Comparison of ENCODE assay signal across 8 cellular contexts in the genomic region with DNA sequence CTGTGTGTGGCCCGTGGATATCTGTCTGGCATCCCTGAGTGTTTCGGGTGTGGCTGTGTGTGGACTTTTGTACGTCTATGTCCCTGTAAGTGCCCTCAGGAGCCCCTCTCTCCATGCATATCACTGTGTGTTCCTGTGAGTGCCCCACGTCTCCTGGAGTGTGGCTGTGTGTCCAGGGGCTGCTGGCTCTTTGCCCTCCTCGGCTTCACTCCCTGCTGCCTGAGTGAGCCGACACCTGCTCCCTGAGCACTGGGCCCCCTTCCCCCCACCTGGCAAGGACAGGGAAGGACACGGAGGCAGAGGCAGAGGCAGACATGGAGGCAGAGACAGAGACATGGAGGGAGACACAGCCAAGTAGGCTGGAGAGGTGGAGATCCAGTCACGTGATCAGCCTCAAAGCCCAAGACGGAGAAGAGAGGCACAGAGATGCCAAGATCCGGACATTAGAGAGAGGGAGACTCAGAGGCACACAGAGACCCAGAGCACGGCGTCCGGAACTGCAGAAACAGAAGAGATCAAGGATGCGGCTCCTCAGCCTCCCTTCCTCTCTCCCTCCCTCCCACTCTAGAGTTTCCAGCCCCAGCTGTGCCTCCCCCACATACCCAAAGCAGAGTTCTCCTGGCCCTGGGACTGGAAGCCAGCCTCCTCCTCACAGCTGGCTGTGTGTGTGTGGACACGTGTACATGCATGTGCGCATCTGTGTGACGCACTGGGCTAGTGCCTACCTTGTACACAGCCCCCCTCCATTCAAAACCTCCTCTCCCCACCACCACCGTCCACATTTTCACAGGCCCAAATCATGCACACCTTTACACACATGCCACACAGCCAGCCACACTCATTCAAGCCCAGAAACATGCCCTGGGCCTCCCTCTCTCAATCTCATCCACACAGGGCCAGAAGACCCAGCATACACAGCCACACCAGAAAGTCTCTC. TPM values are rescaled to one million over a fixed set of nuclear protein-coding genes. Genes with fewer than 3 reads are reported as not detected.
DNase-seq lines count a peak whose midpoint lies in the region; ATAC-seq and TF ChIP-seq lines count a peak whose summit lies in the region.

No MANE protein-coding gene starts in this region.

- peak overlapping the region; percentile 38 for H3K4me3 ChIP-seq in cardiac muscle cell

- H3K27me3 ChIP-seq in cardiac muscle cell = no peaks in the 10 kb centered on the region

- no peak overlapping the region for H3K27ac Mint-ChIP-seq in activated naive CD8-positive, alpha-beta T cell treated with anti-CD3 and anti-CD28 coated beads, Interleukin-2, amount 10 ng/mL, durations not matched to agents 7 days and 5 days

- H3K27me3 Mint-ChIP-seq in activated naive CD8-positive, alpha-beta T cell treated with anti-CD3 and anti-CD28 coated beads, Interleukin-2, amount 10 ng/mL, durations not matched to agents 7 days and 5 days = no peaks in the 10 kb centered on the region

- TF ChIP-seq CTCF in cardiac muscle cell (IDR thresholded peaks at IDR 0.05; ENCODE audit: low read depth, low read length) = no peak

- ATAC-seq in activated naive CD8-positive, alpha-beta T cell treated with anti-CD3 and anti-CD28 coated beads, Interleukin-2, amount 10 ng/mL, durations not matched to agents 7 days and 5 days (ENCODE audit: low read depth) = no peak
- ATAC-seq in GM19397 (IDR thresholded peaks at IDR 0.05; ENCODE audit: unreplicated experiment) (no peak), GM19035 (IDR thresholded peaks at IDR 0.05; ENCODE audit: unreplicated experiment) (no peak)

- no peaks in the 10 kb centered on the region for H3K36me3 ChIP-seq in cardiac muscle cell

- peaks cover 17% of the 10 kb centered on the region for H3K36me3 Mint-ChIP-seq in activated naive CD8-positive, alpha-beta T cell treated with anti-CD3 and anti-CD28 coated beads, Interleukin-2, amount 10 ng/mL, durations not matched to agents 7 days and 5 days

- no peaks in the 10 kb centered on the region for H3K9me3 ChIP-seq in cardiac muscle cell (ENCODE audit: low read depth)

- POLR2A ChIA-PET in activated naive CD8-positive, alpha-beta T cell treated with anti-CD3 and anti-CD28 coated beads, Interleukin-2, amount 10 ng/mL, durations not matched to agents 7 days and 5 days (lab: Charles Lee) = no interaction called here

- H3K27ac ChIP-seq in cardiac muscle cell = peak overlapping the region; percentile 94

- peaks cover 43% of the 10 kb centered on the region for H3K4me1 ChIP-seq in cardiac muscle cell (ENCODE audit: low read depth)

- peaks cover 55% of the 10 kb centered on the region for H3K4me1 Mint-ChIP-seq in activated naive CD8-positive, alpha-beta T cell treated with anti-CD3 and anti-CD28 coated beads, Interleukin-2, amount 10 ng/mL, durations not matched to agents 7 days and 5 days

- DNase-seq in CD1c-positive myeloid dendritic cell (ENCODE audit: extremely low spot score) (peak; percentile 8), NCI-H1092 (lab: John Stamatoyannopoulos, UW) (peak; percentile 71), cardiac muscle cell (ENCODE audit: low read depth in 1 of 2, low spot score in 1 of 2) (peak; percentile 59 to 90), pons (ENCODE audit: low spot score) (peak; percentile 72), HK-2 (ENCODE audit: unreplicated experiment) (no peak)
- no peak for DNase-seq in activated naive CD8-positive, alpha-beta T cell treated with anti-CD3 and anti-CD28 coated beads, Interleukin-2, amount 10 ng/mL, durations not matched to agents 7 days and 5 days

- no peaks in the 10 kb centered on the region for H3K9me3 Mint-ChIP-seq in activated naive CD8-positive, alpha-beta T cell treated with anti-CD3 and anti-CD28 coated beads, Interleukin-2, amount 10 ng/mL, durations not matched to agents 7 days and 5 days

- peak overlapping the region; percentile 69 for H3K4me3 Mint-ChIP-seq in activated naive CD8-positive, alpha-beta T cell treated with anti-CD3 and anti-CD28 coated beads, Interleukin-2, amount 10 ng/mL, durations not matched to agents 7 days and 5 days

RNA-seq across cellular contexts. Expression of a gene that starts 39.0 kb away (rescaled TPM):
- 100 to 1,000 TPM; 139 to 148 TPM for total RNA-seq in activated naive CD8-positive, alpha-beta T cell treated with anti-CD3 and anti-CD28 coated beads, Interleukin-2, amount 10 ng/mL, durations not matched to agents 7 days and 5 days
- total RNA-seq in cardiac muscle cell = 18.8 and 32.7 TPM in 2 replicates
- 53.4 and 69.2 TPM in 2 replicates for polyA plus RNA-seq in cardiac muscle cell

Comparison
In these comparisons a context has a peak if more than half of its experiments do, and no peak if none do; other contexts are left out.
1. DNase-seq: peak in CD1c-positive myeloid dendritic cell (single experiment), NCI-H1092 (single experiment), cardiac muscle cell (2 of 2) and pons (single experiment); none in activated naive CD8-positive, alpha-beta T cell treated with anti-CD3 and anti-CD28 coated beads, Interleukin-2, amount 10 ng/mL, durations not matched to agents 7 days and 5 days (single experiment) and HK-2 (single experiment).